10 cellular contexts compared by ENCODE assay signal in the genomic region with DNA sequence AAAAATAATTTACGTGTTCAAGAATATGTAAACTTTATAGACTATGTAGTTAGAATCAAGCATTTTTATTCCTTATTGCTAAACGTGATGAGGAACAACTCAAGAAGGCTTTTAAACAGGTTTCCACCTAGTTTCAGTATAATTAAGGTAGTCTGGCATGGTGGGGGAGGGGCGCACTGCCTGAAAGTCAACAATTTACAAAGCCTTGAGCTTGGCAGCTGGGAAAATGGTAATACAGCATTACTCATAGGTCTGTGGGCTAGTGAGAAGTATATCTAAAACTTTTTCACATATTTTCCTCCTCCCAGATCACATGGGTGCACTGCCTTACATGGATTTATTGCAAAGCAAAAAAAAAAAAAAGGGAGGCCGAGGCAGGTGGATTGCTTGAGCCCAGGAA.
DNase-seq lines count a peak whose midpoint lies in the region; FAIRE-seq and TF ChIP-seq lines count a peak whose summit lies in the region.
"Had no signal": no experiment of that assay in that cellular context is flagged by ENCODE, and none has a peak within 500 bp of the region (broad histone marks: within the 10 kb centered on the region; RNA-seq: fewer than 3 reads in every experiment).

No MANE protein-coding gene starts in this region.

- no peak overlapping the region for H3K27ac ChIP-seq in brain microvascular endothelial cell

- no peaks in the 10 kb centered on the region for H3K4me1 ChIP-seq in BE2C

- in situ Hi-C loops in brain microvascular endothelial cell (cut with HindIII; ENCODE audit: low pct_ligation_motif_present, low sequenced_read_pairs), result no loop called here

- H3K36me3 ChIP-seq in BE2C (no peaks in the 10 kb centered on the region), brain microvascular endothelial cell (replicated peaks) (no peaks in the 10 kb centered on the region)

- DNase-seq in BE2C (peak; percentile 8), HT1080 (ENCODE audit: low read depth) (peak; percentile 40), brain microvascular endothelial cell (peak; percentile 73), left kidney (ENCODE audit: low read depth, low spot score) (peak; percentile 37), putamen (ENCODE audit: low spot score) (no peak), cardiac septum (ENCODE audit: low spot score) (no peak), H54 (ENCODE audit: insufficient read length, low spot score) (no peak), Ammon's horn (ENCODE audit: low spot score) (no peak)
- DNase-seq: activated T-cell treated with anti-CD3 and anti-CD28 coated beads, Interleukin-2, amount 50 U/mL, for 48 hours; T-helper 9 cell had no signal

- no peaks in the 10 kb centered on the region for H3K27me3 ChIP-seq in BE2C
- no peaks in the 10 kb centered on the region for H3K27me3 ChIP-seq in brain microvascular endothelial cell (replicated peaks)

- no peak for TF ChIP-seq POLR2A in H54 (IDR thresholded peaks at IDR 0.05; ENCODE audit: low read depth, low read length)

- H3K9me3 ChIP-seq in BE2C, result no peaks in the 10 kb centered on the region

- FAIRE-seq in H54 (lab: Jason Lieb, UNC), result no peak

- intact Hi-C loops in cardiac septum (cut with DNase I), result no loop called here

- no peak for TF ChIP-seq CTCF in BE2C (IDR thresholded peaks at IDR 0.05; ENCODE audit: low read depth, low read length)
- TF ChIP-seq CTCF in brain microvascular endothelial cell (IDR thresholded peaks at IDR 0.05; ENCODE audit: low read depth, low read length, missing control alignments), result no peak

- H3K4me3 ChIP-seq in BE2C (ENCODE audit: low read depth, low read length) (no peak overlapping the region), brain microvascular endothelial cell (ENCODE audit: low read depth, low read length) (no peak overlapping the region)

Comparison
In these comparisons a context has a peak if more than half of its experiments do, and no peak if none do; other contexts are left out.
1. DNase-seq: peak in BE2C (single experiment), HT1080 (single experiment), brain microvascular endothelial cell (single experiment) and left kidney (single experiment); none in putamen (single experiment), cardiac septum (single experiment), H54 (single experiment) and Ammon's horn (single experiment).